ENCODE assay signal across 19 cellular contexts in genomic region chr20:63394635-63395455, GRCh38. TPM values are rescaled to one million over a fixed set of nuclear protein-coding genes. Genes with fewer than 3 reads are reported as not detected.
DNase-seq lines count a peak whose midpoint lies in the region; ATAC-seq lines count a peak whose summit lies in the region.
"Had no signal": no experiment of that assay in that cellular context is flagged by ENCODE, and none has a peak within 500 bp of the region (broad histone marks: within the 10 kb centered on the region; RNA-seq: fewer than 3 reads in every experiment).

No MANE protein-coding gene starts in this region.

- H3K4me1 ChIP-seq in NT2/D1 (ENCODE audit: insufficient read depth, insufficient read length), result peaks cover 28% of the 10 kb centered on the region
- peaks cover 8% of the 10 kb centered on the region for H3K4me1 ChIP-seq in iPS-18a (ENCODE audit: control insufficient read depth, low read depth, low read length)
- H3K4me1 ChIP-seq: BLaER1 treated with 17β-estradiol and CSF1 and Interleukin-3, amounts not matched to agents 10 nM and 100 nM had no signal

- DNase-seq in NCI-H446 treated with DMSO at 0.1 percent for 48 hours (lab: John Stamatoyannopoulos, UW), result peak; percentile 48
- no peak for DNase-seq in NCI-H446 (lab: John Stamatoyannopoulos, UW)
- no peak for DNase-seq in NT2/D1 (ENCODE audit: low read depth, low spot score)
- no peak for DNase-seq in H7
- DNase-seq in stimulated activated CD4-positive, alpha-beta T cell treated with anti-CD3 and anti-CD28 coated beads, Interleukin-2, amount 100 ng/mL, for 24 hours, result no peak
- no peak for DNase-seq in cerebellar nuclear complex (lab: John Stamatoyannopoulos, UW)
- DNase-seq: 8988T, Karpas-422, SHP77 treated with DMSO at 0.1 percent for 48 hours, SK-N-SH had no signal

- no peak overlapping the region for H3K27ac Mint-ChIP-seq in stimulated activated memory B cell treated with anti-CD40 and anti-IgM and Interleukin-4, amounts not matched to agents 10 μg/mL and 1 μg/mL and 100 μg/mL, for 72 hours
- H3K27ac Mint-ChIP-seq: CD8-positive, alpha-beta T cell; IgD-negative memory B cell had no signal

- H3K36me3 ChIP-seq in NT2/D1 (ENCODE audit: insufficient read depth, insufficient read length, low read length) (no peaks in the 10 kb centered on the region), iPS-18a (ENCODE audit: control insufficient read depth, low read depth, low read length) (no peaks in the 10 kb centered on the region), H7 (replicated peaks; ENCODE audit: control insufficient read depth, insufficient read depth, low read length) (no peaks in the 10 kb centered on the region)
- H3K36me3 ChIP-seq: BLaER1 treated with 17β-estradiol and CSF1 and Interleukin-3, amounts not matched to agents 10 nM and 100 nM had no signal

- no peaks in the 10 kb centered on the region for H3K9me3 Mint-ChIP-seq in stimulated activated memory B cell treated with anti-CD40 and anti-IgM and Interleukin-4, amounts not matched to agents 10 μg/mL and 1 μg/mL and 100 μg/mL, for 72 hours
- H3K9me3 Mint-ChIP-seq: CD8-positive, alpha-beta T cell; IgD-negative memory B cell had no signal

- no peak overlapping the region for H3K27ac ChIP-seq in iPS-18a (ENCODE audit: low read length)
- H3K27ac ChIP-seq: BLaER1 treated with 17β-estradiol and CSF1 and Interleukin-3, amounts not matched to agents 10 nM and 100 nM had no signal

- H3K27me3 ChIP-seq in NT2/D1 (ENCODE audit: insufficient read depth, insufficient read length), result no peaks in the 10 kb centered on the region
- no peaks in the 10 kb centered on the region for H3K27me3 ChIP-seq in iPS-18a (ENCODE audit: control insufficient read depth, insufficient read depth, low read length)
- H3K27me3 ChIP-seq in H7 (ENCODE audit: control insufficient read depth, insufficient read depth, low read length), result no peaks in the 10 kb centered on the region

- no peaks in the 10 kb centered on the region for H3K36me3 Mint-ChIP-seq in stimulated activated memory B cell treated with anti-CD40 and anti-IgM and Interleukin-4, amounts not matched to agents 10 μg/mL and 1 μg/mL and 100 μg/mL, for 72 hours
- H3K36me3 Mint-ChIP-seq: CD8-positive, alpha-beta T cell; IgD-negative memory B cell had no signal

- H3K4me3 ChIP-seq in NT2/D1 (ENCODE audit: insufficient read length, low read depth) (peak overlapping the region; percentile 5), iPS-18a (ENCODE audit: low read length) (peak overlapping the region; percentile 3), H7 (ENCODE audit: insufficient read depth, low read depth, low read length) (no peak overlapping the region)
- H3K4me3 ChIP-seq: BLaER1 treated with 17β-estradiol and CSF1 and Interleukin-3, amounts not matched to agents 10 nM and 100 nM had no signal

- no peaks in the 10 kb centered on the region for H3K4me1 Mint-ChIP-seq in stimulated activated memory B cell treated with anti-CD40 and anti-IgM and Interleukin-4, amounts not matched to agents 10 μg/mL and 1 μg/mL and 100 μg/mL, for 72 hours

- no peaks in the 10 kb centered on the region for H3K9me3 ChIP-seq in NT2/D1 (ENCODE audit: insufficient read depth, low read length)
- H3K9me3 ChIP-seq in iPS-18a (ENCODE audit: control insufficient read depth, low read depth, low read length), result no peaks in the 10 kb centered on the region

- peak; percentile 9 for ATAC-seq in stimulated activated memory B cell treated with anti-CD40 and anti-IgM and Interleukin-4, amounts not matched to agents 10 μg/mL and 1 μg/mL and 100 μg/mL, for 72 hours
- ATAC-seq: CD8-positive, alpha-beta T cell had no signal

- no peak overlapping the region for H3K4me3 Mint-ChIP-seq in stimulated activated memory B cell treated with anti-CD40 and anti-IgM and Interleukin-4, amounts not matched to agents 10 μg/mL and 1 μg/mL and 100 μg/mL, for 72 hours
- H3K4me3 Mint-ChIP-seq: CD8-positive, alpha-beta T cell; IgD-negative memory B cell had no signal

- peaks cover 76% of the 10 kb centered on the region for H3K27me3 Mint-ChIP-seq in stimulated activated memory B cell treated with anti-CD40 and anti-IgM and Interleukin-4, amounts not matched to agents 10 μg/mL and 1 μg/mL and 100 μg/mL, for 72 hours

- H3K9ac ChIP-seq in NT2/D1 (ENCODE audit: insufficient read length, low read depth), result peak overlapping the region; percentile 69
- H3K9ac ChIP-seq in iPS-18a (ENCODE audit: low read length), result no peak overlapping the region
- H3K9ac ChIP-seq: BLaER1 treated with 17β-estradiol and CSF1 and Interleukin-3, amounts not matched to agents 10 nM and 100 nM; SK-N-SH had no signal

RNA-seq across cellular contexts. Expression of gene CHRNA4, which starts 33.7 kb away (rescaled TPM):
- total RNA-seq in H7 (2014; rRNA removed; shearing (Covaris generic)), result 2.0 TPM in 2 replicates
- total RNA-seq: CD8-positive, alpha-beta T cell; Daoy; H4; M059J; RPMI7951 had no signal
